In the genomic region with DNA sequence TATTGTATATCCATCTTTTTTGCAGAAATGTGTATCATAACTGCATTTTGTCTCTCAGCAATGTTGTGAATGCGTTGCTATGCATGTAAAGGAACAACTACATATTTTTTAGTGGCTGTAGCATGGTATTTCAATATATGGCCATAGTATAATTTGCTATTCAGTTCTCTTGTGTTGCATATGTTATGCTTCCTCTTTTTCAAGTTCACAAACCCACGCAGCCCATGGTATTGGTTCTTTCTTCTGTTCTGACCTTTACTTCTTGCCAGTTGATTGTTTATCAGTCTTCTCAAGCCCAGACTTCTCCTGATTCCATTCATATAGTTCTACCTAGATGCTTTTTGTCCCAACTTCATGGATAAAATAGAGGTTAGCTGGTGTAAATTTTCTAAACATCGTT, we compare ENCODE assay signal across 20 cellular contexts. TPM values are rescaled to one million over a fixed set of nuclear protein-coding genes. Genes with fewer than 3 reads are reported as not detected.
DNase-seq lines count a peak whose midpoint lies in the region; ATAC-seq and TF ChIP-seq lines count a peak whose summit lies in the region.
"Had no signal": no experiment of that assay in that cellular context is flagged by ENCODE, and none has a peak within 500 bp of the region (broad histone marks: within the 10 kb centered on the region; RNA-seq: fewer than 3 reads in every experiment).

No MANE protein-coding gene starts in this region.

- DNase-seq in CD14-positive monocyte (ENCODE audit: low spot score) = no peak
- DNase-seq in SKM-1 treated with dmso at 0.1 percent for 144 hours (lab: John Stamatoyannopoulos, UW; ENCODE audit: unreplicated experiment) = peak; percentile 46
- no peak for DNase-seq in stimulated activated CD4-positive, alpha-beta T cell treated with anti-CD3 and anti-CD28 coated beads, Interleukin-4, amount 100 ng/mL, for 1 hour
- DNase-seq in kidney glomerular epithelial cell (lab: John Stamatoyannopoulos, UW) = no peak
- no peak for DNase-seq in NK-92 (lab: John Stamatoyannopoulos, UW; ENCODE audit: unreplicated experiment)
- DNase-seq: 8988T; activated naive CD8-positive, alpha-beta T cell treated with anti-CD3 and anti-CD28 coated beads, Interleukin-2, amount 10 ng/mL, durations not matched to agents 7 days and 5 days; cortex of kidney; GDM1; hippocampal formation; mucosa of descending colon; NCI-H1048; NCI-H2081; SHP77 had no signal

- H3K27ac Mint-ChIP-seq in CD14-positive monocyte = peak overlapping the region; percentile 34 to 70 (median 57)
- H3K27ac Mint-ChIP-seq: activated naive CD8-positive, alpha-beta T cell treated with anti-CD3 and anti-CD28 coated beads, Interleukin-2, amount 10 ng/mL, durations not matched to agents 7 days and 5 days; B cell; brain had no signal

- peaks cover 0 to 2% (median 0%) of the 10 kb centered on the region in 7 donors for H3K9me3 Mint-ChIP-seq in CD14-positive monocyte
- H3K9me3 Mint-ChIP-seq: activated naive CD8-positive, alpha-beta T cell treated with anti-CD3 and anti-CD28 coated beads, Interleukin-2, amount 10 ng/mL, durations not matched to agents 7 days and 5 days had no signal

- H3K36me3 Mint-ChIP-seq in CD14-positive monocyte = peaks cover 18 to 19% of the 10 kb centered on the region in 2 donors
- H3K36me3 Mint-ChIP-seq: activated naive CD8-positive, alpha-beta T cell treated with anti-CD3 and anti-CD28 coated beads, Interleukin-2, amount 10 ng/mL, durations not matched to agents 7 days and 5 days; brain had no signal

- ATAC-seq in GM19351 (IDR thresholded peaks at IDR 0.05; ENCODE audit: unreplicated experiment) (peak; percentile 81), HG03565 (IDR thresholded peaks at IDR 0.05; ENCODE audit: unreplicated experiment) (peak; percentile 47), GM21360 (IDR thresholded peaks at IDR 0.05; ENCODE audit: unreplicated experiment) (no peak)
- ATAC-seq: mucosa of descending colon had no signal

- H3K27me3 Mint-ChIP-seq in CD14-positive monocyte (ENCODE audit: low read depth in 3 of 3) = no peaks in the 10 kb centered on the region
- H3K27me3 Mint-ChIP-seq: B cell had no signal

- H3K4me1 Mint-ChIP-seq in CD14-positive monocyte = peaks cover 74% of the 10 kb centered on the region

- TF ChIP-seq CTCF in CD14-positive monocyte (IDR thresholded peaks at IDR 0.05) = no peak

- intact Hi-C loops in CD14-positive monocyte (cut with micrococcal nuclease) = loop anchor here (5.0 to 10.0 kb wide), 2 partner anchors 175 to 178 kb away; no protein-coding TSS in a partner anchor

- peak overlapping the region in 1 of 2 donors; percentile 47 for H3K4me3 Mint-ChIP-seq in CD14-positive monocyte
- H3K4me3 Mint-ChIP-seq: activated naive CD8-positive, alpha-beta T cell treated with anti-CD3 and anti-CD28 coated beads, Interleukin-2, amount 10 ng/mL, durations not matched to agents 7 days and 5 days; B cell; brain had no signal

RNA-seq across cellular contexts. Expression of a gene that starts 6.1 kb away (rescaled TPM):
- 1 to 10 TPM; 3.2 to 4.5 TPM for polyA plus RNA-seq in CD14-positive monocyte
- polyA plus RNA-seq: endothelial cell of umbilical vein had no signal
